2 cellular contexts compared by ENCODE assay signal in genomic region chr17:69168642-69169041, GRCh38.
TF ChIP-seq lines count a peak whose summit lies in the region.

No MANE protein-coding gene starts in this region.

TF ChIP-seq in K562, 482 proteins besides CTCF, POLR2A, EP300 and RAD21:
- TF ChIP-seq ZNF431 (CRISPR knock-in tag; IDR thresholded peaks at IDR 0.05) = peak; percentile 95

TF ChIP-seq in HepG2, 621 proteins besides CTCF, POLR2A, EP300 and RAD21:
- TF ChIP-seq ZNF431 (CRISPR knock-in tag; IDR thresholded peaks at IDR 0.05; ENCODE audit: borderline replicate concordance, low read depth) = peak; percentile 67; the same call in 1 of the 2 replicates
